ENCODE assay signal across 20 cellular contexts in genomic region chr7:34452363-34452762, GRCh38.
"Had no signal": no experiment of that assay in that cellular context is flagged by ENCODE, and none has a peak within 500 bp of the region (broad histone marks: within the 10 kb centered on the region; RNA-seq: fewer than 3 reads in every experiment).

No MANE protein-coding gene starts in this region.

- H3K27me3 Mint-ChIP-seq: effector memory CD8-positive, alpha-beta T cell; naive thymus-derived CD4-positive, alpha-beta T cell; stimulated activated naive B cell treated with anti-CD40 and anti-IgM and Interleukin-4, amounts not matched to agents 10 μg/mL and 1 μg/mL and 100 μg/mL, for 72 hours; stimulated activated naive CD8-positive, alpha-beta T cell treated with anti-CD3 and anti-CD28 coated beads, Interleukin-15, amount 100 ng/mL, for 72 hours had no signal

- DNase-seq: effector memory CD8-positive, alpha-beta T cell; erythroblast; foreskin melanocyte; heart left ventricle; hypothalamus; islet precursor cell; mammary epithelial cell; naive thymus-derived CD4-positive, alpha-beta T cell; nephron progenitor cell; retina; stimulated activated CD4-positive, alpha-beta T cell treated with anti-CD3 and anti-CD28 coated beads, Interleukin-2, amount 100 ng/mL, for 24 hours; stimulated activated CD4-positive, alpha-beta T cell treated with anti-CD3 and anti-CD28 coated beads, Interleukin-4, amount 100 ng/mL, for 4 hours; stimulated activated naive B cell treated with anti-CD40 and anti-IgM and Interleukin-4, amounts not matched to agents 10 μg/mL and 1 μg/mL and 100 μg/mL, for 72 hours; stimulated activated naive CD8-positive, alpha-beta T cell treated with anti-CD3 and anti-CD28 coated beads, Interleukin-15, amount 100 ng/mL, for 72 hours; testis had no signal

- H3K36me3 Mint-ChIP-seq: naive thymus-derived CD4-positive, alpha-beta T cell; stimulated activated naive B cell treated with anti-CD40 and anti-IgM and Interleukin-4, amounts not matched to agents 10 μg/mL and 1 μg/mL and 100 μg/mL, for 72 hours had no signal

- H3K9ac ChIP-seq: parathyroid adenoma had no signal

- H3K4me3 ChIP-seq: heart left ventricle, prostate gland, testis, tibial nerve had no signal

- H3K4me1 Mint-ChIP-seq: naive thymus-derived CD4-positive, alpha-beta T cell; stimulated activated naive B cell treated with anti-CD40 and anti-IgM and Interleukin-4, amounts not matched to agents 10 μg/mL and 1 μg/mL and 100 μg/mL, for 72 hours; stimulated activated naive CD8-positive, alpha-beta T cell treated with anti-CD3 and anti-CD28 coated beads, Interleukin-15, amount 100 ng/mL, for 72 hours had no signal

- H3K9me3 Mint-ChIP-seq: stimulated activated naive CD8-positive, alpha-beta T cell treated with anti-CD3 and anti-CD28 coated beads, Interleukin-15, amount 100 ng/mL, for 72 hours had no signal

- H3K4me1 ChIP-seq: heart left ventricle, parathyroid adenoma, prostate gland, testis, tibial nerve had no signal

- H3K27ac ChIP-seq: heart left ventricle, parathyroid adenoma, prostate gland, testis, tibial nerve had no signal

- H3K9me3 ChIP-seq: prostate gland, testis had no signal

- H3K27me3 ChIP-seq: heart left ventricle, testis, tibial nerve had no signal

- H3K4me3 Mint-ChIP-seq: effector memory CD8-positive, alpha-beta T cell; naive thymus-derived CD4-positive, alpha-beta T cell; nephron progenitor cell; stimulated activated naive B cell treated with anti-CD40 and anti-IgM and Interleukin-4, amounts not matched to agents 10 μg/mL and 1 μg/mL and 100 μg/mL, for 72 hours; stimulated activated naive CD8-positive, alpha-beta T cell treated with anti-CD3 and anti-CD28 coated beads, Interleukin-15, amount 100 ng/mL, for 72 hours had no signal

- H3K27ac Mint-ChIP-seq: effector memory CD8-positive, alpha-beta T cell; naive thymus-derived CD4-positive, alpha-beta T cell; nephron progenitor cell; stimulated activated naive B cell treated with anti-CD40 and anti-IgM and Interleukin-4, amounts not matched to agents 10 μg/mL and 1 μg/mL and 100 μg/mL, for 72 hours; stimulated activated naive CD8-positive, alpha-beta T cell treated with anti-CD3 and anti-CD28 coated beads, Interleukin-15, amount 100 ng/mL, for 72 hours had no signal

- H3K36me3 ChIP-seq: heart left ventricle, prostate gland, tibial nerve had no signal

- ATAC-seq: effector memory CD8-positive, alpha-beta T cell; heart left ventricle; left lobe of liver; naive thymus-derived CD4-positive, alpha-beta T cell; sciatic nerve; stimulated activated naive B cell treated with anti-CD40 and anti-IgM and Interleukin-4, amounts not matched to agents 10 μg/mL and 1 μg/mL and 100 μg/mL, for 72 hours; stimulated activated naive CD8-positive, alpha-beta T cell treated with anti-CD3 and anti-CD28 coated beads, Interleukin-15, amount 100 ng/mL, for 72 hours had no signal
